Comparison of ENCODE assay signal across 1 cellular context in the genomic region with DNA sequence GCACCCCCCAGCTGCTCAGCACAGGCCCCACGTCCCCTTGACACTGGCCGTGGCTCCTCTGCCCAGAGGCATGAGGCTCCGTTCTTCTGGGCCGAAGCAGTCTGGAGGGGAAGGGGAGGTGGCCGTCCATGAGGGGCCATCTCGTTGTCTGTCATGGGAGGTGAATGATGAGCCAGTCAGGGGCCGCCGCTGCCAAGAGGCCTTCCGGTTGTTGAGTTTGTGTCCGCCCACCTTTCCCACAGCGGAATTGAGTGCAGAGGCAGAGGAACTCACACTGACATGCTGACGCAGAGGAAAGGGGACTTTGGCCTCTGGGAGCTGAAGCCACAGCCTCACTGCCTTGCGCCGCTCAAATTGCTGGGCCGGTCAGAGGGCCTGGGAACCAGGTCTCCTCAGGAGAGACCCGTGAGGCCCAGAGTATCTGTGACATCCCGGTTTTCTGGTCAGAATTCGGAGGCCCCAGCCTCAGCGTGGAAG.
TF ChIP-seq lines count a peak whose summit lies in the region.

No MANE protein-coding gene starts in this region.

TF ChIP-seq in HepG2, 621 proteins besides CTCF, POLR2A, EP300 and RAD21 (continued from another document and continues in another):
- TF ChIP-seq, protein P1, sequence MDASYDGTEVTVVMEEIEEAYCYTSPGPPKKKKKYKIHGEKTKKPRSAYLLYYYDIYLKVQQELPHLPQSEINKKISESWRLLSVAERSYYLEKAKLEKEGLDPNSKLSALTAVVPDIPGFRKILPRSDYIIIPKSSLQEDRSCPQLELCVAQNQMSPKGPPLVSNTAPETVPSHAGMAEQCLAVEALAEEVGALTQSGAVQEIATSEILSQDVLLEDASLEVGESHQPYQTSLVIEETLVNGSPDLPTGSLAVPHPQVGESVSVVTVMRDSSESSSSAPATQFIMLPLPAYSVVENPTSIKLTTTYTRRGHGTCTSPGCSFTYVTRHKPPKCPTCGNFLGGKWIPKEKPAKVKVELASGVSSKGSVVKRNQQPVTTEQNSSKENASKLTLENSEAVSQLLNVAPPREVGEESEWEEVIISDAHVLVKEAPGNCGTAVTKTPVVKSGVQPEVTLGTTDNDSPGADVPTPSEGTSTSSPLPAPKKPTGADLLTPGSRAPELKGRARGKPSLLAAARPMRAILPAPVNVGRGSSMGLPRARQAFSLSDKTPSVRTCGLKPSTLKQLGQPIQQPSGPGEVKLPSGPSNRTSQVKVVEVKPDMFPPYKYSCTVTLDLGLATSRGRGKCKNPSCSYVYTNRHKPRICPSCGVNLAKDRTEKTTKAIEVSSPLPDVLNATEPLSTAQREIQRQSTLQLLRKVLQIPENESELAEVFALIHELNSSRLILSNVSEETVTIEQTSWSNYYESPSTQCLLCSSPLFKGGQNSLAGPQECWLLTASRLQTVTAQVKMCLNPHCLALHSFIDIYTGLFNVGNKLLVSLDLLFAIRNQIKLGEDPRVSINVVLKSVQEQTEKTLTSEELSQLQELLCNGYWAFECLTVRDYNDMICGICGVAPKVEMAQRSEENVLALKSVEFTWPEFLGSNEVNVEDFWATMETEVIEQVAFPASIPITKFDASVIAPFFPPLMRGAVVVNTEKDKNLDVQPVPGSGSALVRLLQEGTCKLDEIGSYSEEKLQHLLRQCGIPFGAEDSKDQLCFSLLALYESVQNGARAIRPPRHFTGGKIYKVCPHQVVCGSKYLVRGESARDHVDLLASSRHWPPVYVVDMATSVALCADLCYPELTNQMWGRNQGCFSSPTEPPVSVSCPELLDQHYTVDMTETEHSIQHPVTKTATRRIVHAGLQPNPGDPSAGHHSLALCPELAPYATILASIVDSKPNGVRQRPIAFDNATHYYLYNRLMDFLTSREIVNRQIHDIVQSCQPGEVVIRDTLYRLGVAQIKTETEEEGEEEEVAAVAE (CRISPR knock-in tag; IDR thresholded peaks at IDR 0.05; ENCODE audit: borderline replicate concordance) = peak; percentile 50; the same call in 1 of the 2 replicates
- TF ChIP-seq JARID2 (CRISPR knock-in tag; IDR thresholded peaks at IDR 0.05; ENCODE audit: insufficient replicate concordance) (peak; percentile 52), ZFP82 (CRISPR knock-in tag; IDR thresholded peaks at IDR 0.05; ENCODE audit: borderline replicate concordance) (no peak), ZNF644 (CRISPR knock-in tag; IDR thresholded peaks at IDR 0.05; ENCODE audit: low read depth) (0 out of 2 replicates have a peak, but pooled peaks have one; percentile 65), RXRB (CRISPR knock-in tag; IDR thresholded peaks at IDR 0.05; ENCODE audit: borderline replicate concordance) (peak; percentile 57; the same call in 1 of the 2 replicates), ZNF773 (CRISPR knock-in tag; IDR thresholded peaks at IDR 0.05; ENCODE audit: borderline replicate concordance) (no peak), HNRNPL (IDR thresholded peaks at IDR 0.05; ENCODE audit: low read depth, low read length) (no peak), ZNF775 (CRISPR knock-in tag; IDR thresholded peaks at IDR 0.05; ENCODE audit: borderline replicate concordance) (no peak), MIER2 (CRISPR knock-in tag; IDR thresholded peaks at IDR 0.05) (peak; percentile 89), NR2F1 (CRISPR knock-in tag; IDR thresholded peaks at IDR 0.05) (no peak), ZNF766 (CRISPR knock-in tag; IDR thresholded peaks at IDR 0.05; ENCODE audit: borderline replicate concordance) (0 out of 2 replicates have a peak, but pooled peaks have one; percentile 38), HNRNPK (IDR thresholded peaks at IDR 0.05; ENCODE audit: low read depth, low read length, poor library complexity, severe bottlenecking) (no peak), ZMYM2 (CRISPR knock-in tag; IDR thresholded peaks at IDR 0.05) (peak; percentile 67), ZNF12 (CRISPR knock-in tag; IDR thresholded peaks at IDR 0.05) (no peak), ZBTB8A (CRISPR knock-in tag; IDR thresholded peaks at IDR 0.05; ENCODE audit: borderline replicate concordance, low read depth) (no peak), ZNF501 (CRISPR knock-in tag; IDR thresholded peaks at IDR 0.05) (peak; percentile 59; the same call in 1 of the 2 replicates), PHB2 (IDR thresholded peaks at IDR 0.05; ENCODE audit: partially characterized antibody) (no peak), SRSF9 (IDR thresholded peaks at IDR 0.05; ENCODE audit: borderline replicate concordance, insufficient read depth, low read depth, low read length, poor library complexity, severe bottlenecking) (no peak), MBD4 (IDR thresholded peaks at IDR 0.05; ENCODE audit: borderline replicate concordance, low read length) (no peak), ZBTB20 (CRISPR knock-in tag; IDR thresholded peaks at IDR 0.05; ENCODE audit: borderline replicate concordance, low read depth) (peak; percentile 41; the same call in 1 of the 2 replicates), PPARG (CRISPR knock-in tag; conservative IDR thresholded peaks at IDR 0.05) (no peak), SMAD9 (CRISPR knock-in tag; IDR thresholded peaks at IDR 0.05) (no peak), AGO2 (optimal IDR thresholded peaks at IDR 0.05; ENCODE audit: low read depth, low read length) (no peak), ZNF205 (CRISPR knock-in tag; IDR thresholded peaks at IDR 0.05) (peak; percentile 87; the same call in 1 of the 2 replicates), ZNF446 (CRISPR knock-in tag; IDR thresholded peaks at IDR 0.05) (no peak), HNF4G (IDR thresholded peaks at IDR 0.05; ENCODE audit: borderline replicate concordance, low read depth, low read length) (peak; percentile 87), HNF4G (CRISPR knock-in tag; IDR thresholded peaks at IDR 0.05; ENCODE audit: borderline replicate concordance, low read depth) (peak; percentile 96), SCMH1 (CRISPR knock-in tag; IDR thresholded peaks at IDR 0.05; ENCODE audit: borderline replicate concordance) (no peak), ZFYVE20 (CRISPR knock-in tag; IDR thresholded peaks at IDR 0.05; ENCODE audit: borderline replicate concordance, low read depth) (no peak), FOXC1 (CRISPR knock-in tag; IDR thresholded peaks at IDR 0.05; ENCODE audit: borderline replicate concordance) (no peak), ZNF788 (CRISPR knock-in tag; IDR thresholded peaks at IDR 0.05; ENCODE audit: borderline replicate concordance) (peak; percentile 60; the same call in 1 of the 2 replicates), NFATC3 (CRISPR knock-in tag; IDR thresholded peaks at IDR 0.05) (no peak), KLF16 (CRISPR knock-in tag; IDR thresholded peaks at IDR 0.05) (peak in 1 of 2 experiments; percentile 54; a peak in 2 of 4 replicates)
- TF ChIP-seq, protein P2, sequence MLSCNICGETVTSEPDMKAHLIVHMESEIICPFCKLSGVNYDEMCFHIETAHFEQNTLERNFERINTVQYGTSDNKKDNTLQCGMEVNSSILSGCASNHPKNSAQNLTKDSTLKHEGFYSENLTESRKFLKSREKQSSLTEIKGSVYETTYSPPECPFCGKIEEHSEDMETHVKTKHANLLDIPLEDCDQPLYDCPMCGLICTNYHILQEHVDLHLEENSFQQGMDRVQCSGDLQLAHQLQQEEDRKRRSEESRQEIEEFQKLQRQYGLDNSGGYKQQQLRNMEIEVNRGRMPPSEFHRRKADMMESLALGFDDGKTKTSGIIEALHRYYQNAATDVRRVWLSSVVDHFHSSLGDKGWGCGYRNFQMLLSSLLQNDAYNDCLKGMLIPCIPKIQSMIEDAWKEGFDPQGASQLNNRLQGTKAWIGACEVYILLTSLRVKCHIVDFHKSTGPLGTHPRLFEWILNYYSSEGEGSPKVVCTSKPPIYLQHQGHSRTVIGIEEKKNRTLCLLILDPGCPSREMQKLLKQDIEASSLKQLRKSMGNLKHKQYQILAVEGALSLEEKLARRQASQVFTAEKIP (CRISPR knock-in tag; IDR thresholded peaks at IDR 0.05; ENCODE audit: borderline replicate concordance) = no peak
- TF ChIP-seq, protein P3, sequence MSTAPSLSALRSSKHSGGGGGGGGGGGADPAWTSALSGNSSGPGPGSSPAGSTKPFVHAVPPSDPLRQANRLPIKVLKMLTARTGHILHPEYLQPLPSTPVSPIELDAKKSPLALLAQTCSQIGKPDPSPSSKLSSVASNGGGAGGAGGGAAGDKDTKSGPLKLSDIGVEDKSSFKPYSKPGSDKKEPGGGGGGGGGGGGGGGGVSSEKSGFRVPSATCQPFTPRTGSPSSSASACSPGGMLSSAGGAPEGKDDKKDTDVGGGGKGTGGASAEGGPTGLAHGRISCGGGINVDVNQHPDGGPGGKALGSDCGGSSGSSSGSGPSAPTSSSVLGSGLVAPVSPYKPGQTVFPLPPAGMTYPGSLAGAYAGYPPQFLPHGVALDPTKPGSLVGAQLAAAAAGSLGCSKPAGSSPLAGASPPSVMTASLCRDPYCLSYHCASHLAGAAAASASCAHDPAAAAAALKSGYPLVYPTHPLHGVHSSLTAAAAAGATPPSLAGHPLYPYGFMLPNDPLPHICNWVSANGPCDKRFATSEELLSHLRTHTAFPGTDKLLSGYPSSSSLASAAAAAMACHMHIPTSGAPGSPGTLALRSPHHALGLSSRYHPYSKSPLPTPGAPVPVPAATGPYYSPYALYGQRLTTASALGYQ (CRISPR knock-in tag; IDR thresholded peaks at IDR 0.05) = no peak
- TF ChIP-seq, protein P4, sequence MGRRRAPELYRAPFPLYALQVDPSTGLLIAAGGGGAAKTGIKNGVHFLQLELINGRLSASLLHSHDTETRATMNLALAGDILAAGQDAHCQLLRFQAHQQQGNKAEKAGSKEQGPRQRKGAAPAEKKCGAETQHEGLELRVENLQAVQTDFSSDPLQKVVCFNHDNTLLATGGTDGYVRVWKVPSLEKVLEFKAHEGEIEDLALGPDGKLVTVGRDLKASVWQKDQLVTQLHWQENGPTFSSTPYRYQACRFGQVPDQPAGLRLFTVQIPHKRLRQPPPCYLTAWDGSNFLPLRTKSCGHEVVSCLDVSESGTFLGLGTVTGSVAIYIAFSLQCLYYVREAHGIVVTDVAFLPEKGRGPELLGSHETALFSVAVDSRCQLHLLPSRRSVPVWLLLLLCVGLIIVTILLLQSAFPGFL (CRISPR knock-in tag; IDR thresholded peaks at IDR 0.05) = no peak
- TF ChIP-seq, protein P5, sequence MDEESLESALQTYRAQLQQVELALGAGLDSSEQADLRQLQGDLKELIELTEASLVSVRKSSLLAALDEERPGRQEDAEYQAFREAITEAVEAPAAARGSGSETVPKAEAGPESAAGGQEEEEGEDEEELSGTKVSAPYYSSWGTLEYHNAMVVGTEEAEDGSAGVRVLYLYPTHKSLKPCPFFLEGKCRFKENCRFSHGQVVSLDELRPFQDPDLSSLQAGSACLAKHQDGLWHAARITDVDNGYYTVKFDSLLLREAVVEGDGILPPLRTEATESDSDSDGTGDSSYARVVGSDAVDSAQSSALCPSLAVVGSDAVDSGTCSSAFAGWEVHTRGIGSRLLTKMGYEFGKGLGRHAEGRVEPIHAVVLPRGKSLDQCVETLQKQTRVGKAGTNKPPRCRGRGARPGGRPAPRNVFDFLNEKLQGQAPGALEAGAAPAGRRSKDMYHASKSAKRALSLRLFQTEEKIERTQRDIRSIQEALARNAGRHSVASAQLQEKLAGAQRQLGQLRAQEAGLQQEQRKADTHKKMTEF (CRISPR knock-in tag; IDR thresholded peaks at IDR 0.05) = no peak
- TF ChIP-seq, protein P6, sequence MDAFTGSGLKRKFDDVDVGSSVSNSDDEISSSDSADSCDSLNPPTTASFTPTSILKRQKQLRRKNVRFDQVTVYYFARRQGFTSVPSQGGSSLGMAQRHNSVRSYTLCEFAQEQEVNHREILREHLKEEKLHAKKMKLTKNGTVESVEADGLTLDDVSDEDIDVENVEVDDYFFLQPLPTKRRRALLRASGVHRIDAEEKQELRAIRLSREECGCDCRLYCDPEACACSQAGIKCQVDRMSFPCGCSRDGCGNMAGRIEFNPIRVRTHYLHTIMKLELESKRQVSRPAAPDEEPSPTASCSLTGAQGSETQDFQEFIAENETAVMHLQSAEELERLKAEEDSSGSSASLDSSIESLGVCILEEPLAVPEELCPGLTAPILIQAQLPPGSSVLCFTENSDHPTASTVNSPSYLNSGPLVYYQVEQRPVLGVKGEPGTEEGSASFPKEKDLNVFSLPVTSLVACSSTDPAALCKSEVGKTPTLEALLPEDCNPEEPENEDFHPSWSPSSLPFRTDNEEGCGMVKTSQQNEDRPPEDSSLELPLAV (CRISPR knock-in tag; conservative IDR thresholded peaks at IDR 0.05; ENCODE audit: low read depth) = no peak
- TF ChIP-seq, protein P7, sequence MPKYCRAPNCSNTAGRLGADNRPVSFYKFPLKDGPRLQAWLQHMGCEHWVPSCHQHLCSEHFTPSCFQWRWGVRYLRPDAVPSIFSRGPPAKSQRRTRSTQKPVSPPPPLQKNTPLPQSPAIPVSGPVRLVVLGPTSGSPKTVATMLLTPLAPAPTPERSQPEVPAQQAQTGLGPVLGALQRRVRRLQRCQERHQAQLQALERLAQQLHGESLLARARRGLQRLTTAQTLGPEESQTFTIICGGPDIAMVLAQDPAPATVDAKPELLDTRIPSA (CRISPR knock-in tag; IDR thresholded peaks at IDR 0.05; ENCODE audit: borderline replicate concordance) = no peak
- TF ChIP-seq, protein P8, sequence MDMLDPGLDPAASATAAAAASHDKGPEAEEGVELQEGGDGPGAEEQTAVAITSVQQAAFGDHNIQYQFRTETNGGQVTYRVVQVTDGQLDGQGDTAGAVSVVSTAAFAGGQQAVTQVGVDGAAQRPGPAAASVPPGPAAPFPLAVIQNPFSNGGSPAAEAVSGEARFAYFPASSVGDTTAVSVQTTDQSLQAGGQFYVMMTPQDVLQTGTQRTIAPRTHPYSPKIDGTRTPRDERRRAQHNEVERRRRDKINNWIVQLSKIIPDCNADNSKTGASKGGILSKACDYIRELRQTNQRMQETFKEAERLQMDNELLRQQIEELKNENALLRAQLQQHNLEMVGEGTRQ (IDR thresholded peaks at IDR 0.05; ENCODE audit: low read depth, low read length) = no peak
- TF ChIP-seq, protein P8 (CRISPR knock-in tag; IDR thresholded peaks at IDR 0.05; ENCODE audit: borderline replicate concordance) = no peak
- TF ChIP-seq, protein P9, sequence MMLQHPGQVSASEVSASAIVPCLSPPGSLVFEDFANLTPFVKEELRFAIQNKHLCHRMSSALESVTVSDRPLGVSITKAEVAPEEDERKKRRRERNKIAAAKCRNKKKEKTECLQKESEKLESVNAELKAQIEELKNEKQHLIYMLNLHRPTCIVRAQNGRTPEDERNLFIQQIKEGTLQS (CRISPR knock-in tag; IDR thresholded peaks at IDR 0.05) = peak; percentile 71
